16 cellular contexts compared by ENCODE assay signal in genomic region chr7:94376281-94376680, GRCh38. TPM values are rescaled to one million over a fixed set of nuclear protein-coding genes. Genes with fewer than 3 reads are reported as not detected.
DNase-seq lines count a peak whose midpoint lies in the region; ATAC-seq and TF ChIP-seq lines count a peak whose summit lies in the region.
"Had no signal": no experiment of that assay in that cellular context is flagged by ENCODE, and none has a peak within 500 bp of the region (broad histone marks: within the 10 kb centered on the region; RNA-seq: fewer than 3 reads in every experiment).

No MANE protein-coding gene starts in this region.

- H3K4me3 ChIP-seq in heart right ventricle = peak overlapping the region in 2 of 10 donors; percentile 18 to 30
- H3K4me3 ChIP-seq in foreskin fibroblast (ENCODE audit: low read depth in 1 of 2, low read length in 2 of 2) = peak overlapping the region; percentile 8 to 41
- H3K4me3 ChIP-seq in psoas muscle = no peak overlapping the region
- no peak overlapping the region for H3K4me3 ChIP-seq in urinary bladder (ENCODE audit: low read depth, low read length)
- H3K4me3 ChIP-seq: A549 had no signal

- DNase-seq in heart right ventricle (no peak), Right ventricle myocardium inferior (ENCODE audit: missing footprints) (no peak), foreskin fibroblast (no peak), psoas muscle (no peak), HUDEP-2 (lab: John Stamatoyannopoulos, UW; ENCODE audit: unreplicated experiment in 76 of 76) (no peak)
- DNase-seq in activated naive CD8-positive, alpha-beta T cell treated with anti-CD3 and anti-CD28 coated beads, Interleukin-2, amount 50 U/mL, for 24 hours = no peak
- DNase-seq: activated CD4-positive, alpha-beta memory T cell treated with anti-CD3 and anti-CD28 coated beads, Interleukin-2, amount 10 ng/mL, durations not matched to agents 7 days and 5 days; natural killer cell; NCI-H187 treated with DMSO at 0.1 percent for 48 hours; NCI-H510A treated with DMSO at 0.1 percent for 48 hours; stimulated activated CD4-positive, alpha-beta T cell treated with anti-CD3 and anti-CD28 coated beads, Interleukin-2, amount 100 ng/mL, for 48 hours had no signal

- H3K36me3 Mint-ChIP-seq in activated naive CD8-positive, alpha-beta T cell treated with anti-CD3 and anti-CD28 coated beads, Interleukin-2, amount 50 U/mL, for 24 hours (ENCODE audit: low read depth) = no peaks in the 10 kb centered on the region
- H3K36me3 Mint-ChIP-seq: natural killer cell had no signal

- TF ChIP-seq CTCF in heart right ventricle (IDR thresholded peaks at IDR 0.05) (no peak), foreskin fibroblast (IDR thresholded peaks at IDR 0.05; ENCODE audit: low read depth, low read length) (no peak), psoas muscle (IDR thresholded peaks at IDR 0.05) (no peak)

- H3K27me3 Mint-ChIP-seq in activated naive CD8-positive, alpha-beta T cell treated with anti-CD3 and anti-CD28 coated beads, Interleukin-2, amount 50 U/mL, for 24 hours = peaks cover 13% of the 10 kb centered on the region

- no peaks in the 10 kb centered on the region for H3K4me1 Mint-ChIP-seq in activated naive CD8-positive, alpha-beta T cell treated with anti-CD3 and anti-CD28 coated beads, Interleukin-2, amount 50 U/mL, for 24 hours
- H3K4me1 Mint-ChIP-seq: activated CD4-positive, alpha-beta memory T cell treated with anti-CD3 and anti-CD28 coated beads, Interleukin-2, amount 10 ng/mL, durations not matched to agents 7 days and 5 days; natural killer cell had no signal

- H3K9me3 ChIP-seq in heart right ventricle (no peaks in the 10 kb centered on the region), psoas muscle (no peaks in the 10 kb centered on the region)
- H3K9me3 ChIP-seq: A549 had no signal

- no peaks in the 10 kb centered on the region for H3K9me3 Mint-ChIP-seq in activated naive CD8-positive, alpha-beta T cell treated with anti-CD3 and anti-CD28 coated beads, Interleukin-2, amount 50 U/mL, for 24 hours
- H3K9me3 Mint-ChIP-seq: activated CD4-positive, alpha-beta memory T cell treated with anti-CD3 and anti-CD28 coated beads, Interleukin-2, amount 10 ng/mL, durations not matched to agents 7 days and 5 days; activated T-helper 1 cell treated with anti-CD3 and anti-CD28 coated beads, Interleukin-12 subunit alpha, Interleukin-12 subunit beta, Interleukin-2, Interleukin-4 antibody, amounts not matched to agents 30 ng/mL and 10 ng/mL and 1 ng/mL, durations not matched to agents 14 hours and 24 hours and 36 hours had no signal

- intact Hi-C loops in heart right ventricle (cut with DNase I) = loop anchor here in 2 of 10 donors (5.0 kb wide), 2 partner anchors 74 to 79 kb away; no protein-coding TSS in a partner anchor
- intact Hi-C loops in Right ventricle myocardium inferior (cut with DNase I) = no loop called here
- intact Hi-C loops in psoas muscle (cut with DNase I) = no loop called here

- H3K4me1 ChIP-seq in heart right ventricle (peaks cover 0 to 28% (median 0%) of the 10 kb centered on the region in 9 donors), psoas muscle (no peaks in the 10 kb centered on the region), urinary bladder (ENCODE audit: insufficient read depth) (no peaks in the 10 kb centered on the region)
- H3K4me1 ChIP-seq: A549 had no signal

- H3K36me3 ChIP-seq in heart right ventricle (no peaks in the 10 kb centered on the region), psoas muscle (ENCODE audit: insufficient read depth in 1 of 2, low read depth in 1 of 2) (no peaks in the 10 kb centered on the region), urinary bladder (ENCODE audit: insufficient read depth) (no peaks in the 10 kb centered on the region)

- 83 to 87% methylated on average over 1 of the region's 1 CpG for WGBS in heart right ventricle, 2 donors
- 76 to 94% (median 82%) methylated on average over 1 of the region's 1 CpG for WGBS in psoas muscle, 3 donors
- WGBS in urinary bladder = 45% methylated on average over 1 of the region's 1 CpG

- H3K27me3 ChIP-seq in heart right ventricle = no peaks in the 10 kb centered on the region
- H3K27me3 ChIP-seq in psoas muscle (ENCODE audit: insufficient read depth in 3 of 3, low read length in 2 of 3) = peaks cover 0 to 3% (median 0%) of the 10 kb centered on the region in 3 donors

- H3K27ac ChIP-seq in heart right ventricle = peak overlapping the region; percentile 26 to 89 (median 84)
- peak overlapping the region; percentile 56 for H3K27ac ChIP-seq in psoas muscle
- H3K27ac ChIP-seq in urinary bladder (ENCODE audit: low read depth) = peak overlapping the region; percentile 68
- H3K27ac ChIP-seq: A549 had no signal

- H3K27ac Mint-ChIP-seq in activated naive CD8-positive, alpha-beta T cell treated with anti-CD3 and anti-CD28 coated beads, Interleukin-2, amount 50 U/mL, for 24 hours = no peak overlapping the region
- H3K27ac Mint-ChIP-seq: activated CD4-positive, alpha-beta memory T cell treated with anti-CD3 and anti-CD28 coated beads, Interleukin-2, amount 10 ng/mL, durations not matched to agents 7 days and 5 days; activated T-helper 1 cell treated with anti-CD3 and anti-CD28 coated beads, Interleukin-12 subunit alpha, Interleukin-12 subunit beta, Interleukin-2, Interleukin-4 antibody, amounts not matched to agents 30 ng/mL and 10 ng/mL and 1 ng/mL, durations not matched to agents 14 hours and 24 hours and 36 hours; natural killer cell had no signal

- no peak overlapping the region for H3K4me3 Mint-ChIP-seq in activated naive CD8-positive, alpha-beta T cell treated with anti-CD3 and anti-CD28 coated beads, Interleukin-2, amount 50 U/mL, for 24 hours
- H3K4me3 Mint-ChIP-seq: activated CD4-positive, alpha-beta memory T cell treated with anti-CD3 and anti-CD28 coated beads, Interleukin-2, amount 10 ng/mL, durations not matched to agents 7 days and 5 days; activated T-helper 1 cell treated with anti-CD3 and anti-CD28 coated beads, Interleukin-12 subunit alpha, Interleukin-12 subunit beta, Interleukin-2, Interleukin-4 antibody, amounts not matched to agents 30 ng/mL and 10 ng/mL and 1 ng/mL, durations not matched to agents 14 hours and 24 hours and 36 hours; natural killer cell had no signal

- ATAC-seq in heart right ventricle = no peak
- no peak for ATAC-seq in Right ventricle myocardium inferior
- ATAC-seq in psoas muscle = no peak
- ATAC-seq in HG02981 (IDR thresholded peaks at IDR 0.05; ENCODE audit: unreplicated experiment) = no peak
- ATAC-seq in activated naive CD8-positive, alpha-beta T cell treated with anti-CD3 and anti-CD28 coated beads, Interleukin-2, amount 50 U/mL, for 24 hours = no peak
- ATAC-seq: A549, natural killer cell had no signal

RNA-seq across cellular contexts. Expression of gene COL1A2, which starts 18.4 kb away (rescaled TPM):
- 100 to 1,000 TPM in 4 of 10 donors, 10 to 100 TPM in 6; 62.4 to 428 (median 91.0) TPM for total RNA-seq in heart right ventricle
- 100 to 1,000 TPM in 1 of 2 donors, 10 to 100 TPM in 1; 45.2 to 155 TPM for polyA plus RNA-seq in heart right ventricle
- 96.6 TPM for total RNA-seq in Right ventricle myocardium inferior
- total RNA-seq in psoas muscle = 10 to 100 TPM; 24.5 to 85.0 (median 36.3) TPM
- polyA plus RNA-seq in psoas muscle = 10 to 100 TPM; 10.8 to 21.0 (median 14.2) TPM
- 11,897 TPM for total RNA-seq in urinary bladder
- 1,063 TPM for polyA plus RNA-seq in urinary bladder
- total RNA-seq: MCF 10A, natural killer cell had no signal

Comparison
In these comparisons a context has a peak if more than half of its experiments do, and no peak if none do; other contexts are left out.
1. H3K4me3 ChIP-seq: peak in foreskin fibroblast (2 of 2); none in psoas muscle (single experiment) and urinary bladder (single experiment).
2. RNA of gene COL1A2, which starts 18.4 kb away (total RNA-seq): 11,897 TPM in urinary bladder (single experiment); 96.6 TPM in Right ventricle myocardium inferior (single experiment), 62.4 to 428 TPM in heart right ventricle and 24.5 to 85.0 TPM in psoas muscle; every median in the first group is over 10 times any median in the second.
3. Peak in every context shown above with its lines, with median percentiles within 50 percentile points of each other: H3K27ac ChIP-seq.